In genomic region chr9:72139233-72139632, GRCh38 we compare ENCODE assay signal across 22 cellular contexts. TPM values are rescaled to one million over a fixed set of nuclear protein-coding genes. Genes with fewer than 3 reads are reported as not detected.
DNase-seq lines count a peak whose midpoint lies in the region; ATAC-seq, FAIRE-seq and TF ChIP-seq lines count a peak whose summit lies in the region.
"Had no signal": no experiment of that assay in that cellular context is flagged by ENCODE, and none has a peak within 500 bp of the region (broad histone marks: within the 10 kb centered on the region; RNA-seq: fewer than 3 reads in every experiment).

No MANE protein-coding gene starts in this region.

- no peaks in the 10 kb centered on the region for H3K9me2 ChIP-seq in PC-9 (ENCODE audit: insufficient read depth)

- TF ChIP-seq CTCF in PC-9 (conservative IDR thresholded peaks at IDR 0.05) = no peak
- TF ChIP-seq CTCF in foreskin keratinocyte (conservative IDR thresholded peaks at IDR 0.05) = no peak
- no peak for TF ChIP-seq CTCF in type B pancreatic cell (conservative IDR thresholded peaks at IDR 0.05)

- H3K27ac ChIP-seq in PC-9 = peak overlapping the region; percentile 81
- H3K27ac ChIP-seq in foreskin keratinocyte = no peak overlapping the region

- H3K4me3 ChIP-seq in PC-9 = no peak overlapping the region
- H3K4me3 ChIP-seq: MG63 had no signal

- H3K4me1 ChIP-seq in PC-9 (replicated peaks; ENCODE audit: insufficient read depth) (peaks cover 32% of the 10 kb centered on the region), foreskin keratinocyte (peaks cover 22% of the 10 kb centered on the region)

- ATAC-seq in foreskin keratinocyte (peak; percentile 70), GM18858 (IDR thresholded peaks at IDR 0.05; ENCODE audit: unreplicated experiment) (no peak)
- ATAC-seq in activated CD4-positive, alpha-beta T cell treated with anti-CD3 and anti-CD28 coated beads for 36 hours = no peak

- H3K36me3 Mint-ChIP-seq in type B pancreatic cell = peaks cover 3% of the 10 kb centered on the region
- no peaks in the 10 kb centered on the region for H3K36me3 Mint-ChIP-seq in activated CD4-positive, alpha-beta T cell treated with anti-CD3 and anti-CD28 coated beads for 36 hours (ENCODE audit: low read depth)
- H3K36me3 Mint-ChIP-seq: CD4-positive, CD25-positive, alpha-beta regulatory T cell; IgD-negative memory B cell had no signal

- no peaks in the 10 kb centered on the region for H3K27me3 ChIP-seq in PC-9 (ENCODE audit: insufficient read depth, low read depth)
- H3K27me3 ChIP-seq in foreskin keratinocyte = no peaks in the 10 kb centered on the region
- H3K27me3 ChIP-seq: MG63 had no signal

- peaks cover 6% of the 10 kb centered on the region; the same call in 1 of the 2 replicates for H3K9me3 ChIP-seq in PC-9 (ENCODE audit: insufficient read depth, low read depth)
- H3K9me3 ChIP-seq: MG63 had no signal

- no peaks in the 10 kb centered on the region for H3K4me1 Mint-ChIP-seq in type B pancreatic cell (ENCODE audit: unreplicated experiment)
- H3K4me1 Mint-ChIP-seq in activated CD4-positive, alpha-beta T cell treated with anti-CD3 and anti-CD28 coated beads for 36 hours = no peaks in the 10 kb centered on the region
- H3K4me1 Mint-ChIP-seq: CD4-positive, CD25-positive, alpha-beta regulatory T cell; IgD-negative memory B cell had no signal

- no peaks in the 10 kb centered on the region for H3K27me3 Mint-ChIP-seq in type B pancreatic cell
- peaks cover 11% of the 10 kb centered on the region for H3K27me3 Mint-ChIP-seq in activated CD4-positive, alpha-beta T cell treated with anti-CD3 and anti-CD28 coated beads for 36 hours

- DNase-seq in HT1080 (ENCODE audit: low read depth) (peak; percentile 54), PC-9 (peak in 1 of 2 experiments; percentile 88), foreskin keratinocyte (peak in 1 of 2 donors; percentile 43), type B pancreatic cell (ENCODE audit: extremely low spot score, unreplicated experiment) (no peak), GM19239 (ENCODE audit: insufficient read length, low spot score) (no peak)
- DNase-seq in activated CD4-positive, alpha-beta T cell treated with anti-CD3 and anti-CD28 coated beads for 36 hours = no peak
- DNase-seq: CD4-positive, CD25-positive, alpha-beta regulatory T cell; DMS153; GDM1; Karpas-422; MG63; NCI-H1417 treated with DMSO at 0.1 percent for 48 hours; NCI-H1930; NCI-H2227 treated with DMSO at 0.1 percent for 48 hours; SHP77 had no signal

- no peaks in the 10 kb centered on the region for H3K79me2 ChIP-seq in PC-9 (ENCODE audit: low read depth)

- peak overlapping the region; percentile 53 for H3K27ac Mint-ChIP-seq in type B pancreatic cell
- H3K27ac Mint-ChIP-seq in activated CD4-positive, alpha-beta T cell treated with anti-CD3 and anti-CD28 coated beads for 36 hours = no peak overlapping the region
- H3K27ac Mint-ChIP-seq: CD4-positive, CD25-positive, alpha-beta regulatory T cell; IgD-negative memory B cell had no signal

- H2AFZ ChIP-seq in PC-9 = no peak overlapping the region

- H3K36me3 ChIP-seq in PC-9 (ENCODE audit: low read depth) = no peaks in the 10 kb centered on the region
- H3K36me3 ChIP-seq: MG63 had no signal

- H4K20me1 ChIP-seq in PC-9 (ENCODE audit: insufficient read depth) = no peaks in the 10 kb centered on the region

- intact Hi-C loops in PC-9 (cut with micrococcal nuclease; ENCODE audit: unreplicated experiment) = loop anchor here (1.0 kb wide), 2 partner anchors 8 to 9 kb away; no protein-coding TSS in a partner anchor
- intact Hi-C loops in activated CD4-positive, alpha-beta T cell treated with anti-CD3 and anti-CD28 coated beads for 36 hours (cut with DNase I, micrococcal nuclease) = no loop called here

- peak overlapping the region; percentile 52 for H3K4me2 ChIP-seq in PC-9

- POLR2A ChIA-PET in PC-9 (lab: Charles Lee; ENCODE audit: unreplicated experiment) = interaction anchor here (0.5 to 0.7 kb wide), 5 partner anchors 92 to 1038 kb away, joined by 3 to 7 read pairs (median 3); no protein-coding TSS in a partner anchor
- POLR2A ChIA-PET in activated CD4-positive, alpha-beta T cell treated with anti-CD3 and anti-CD28 coated beads for 36 hours (lab: Charles Lee) = no interaction called here

- H3K4me3 Mint-ChIP-seq in type B pancreatic cell = no peak overlapping the region
- no peak overlapping the region for H3K4me3 Mint-ChIP-seq in activated CD4-positive, alpha-beta T cell treated with anti-CD3 and anti-CD28 coated beads for 36 hours
- H3K4me3 Mint-ChIP-seq: CD4-positive, CD25-positive, alpha-beta regulatory T cell; IgD-negative memory B cell had no signal

- H3F3A ChIP-seq in PC-9 (ENCODE audit: insufficient read depth, low read depth) = peaks cover 12% of the 10 kb centered on the region; the same call in 1 of the 2 replicates

- BruUV-seq in PC-9 (replicated peaks; lab: Mats Ljungman, UMichigan) = no TSS peak

- FAIRE-seq in GM19239 (lab: Jason Lieb, UNC) = no peak
- FAIRE-seq: GM18507, H1 had no signal

- CTCF ChIA-PET in PC-9 (lab: Charles Lee) = interaction anchor here (1.0 kb wide), 1 partner anchor 100 kb away, joined by 3 read pairs; no protein-coding TSS in a partner anchor
- CTCF ChIA-PET in activated CD4-positive, alpha-beta T cell treated with anti-CD3 and anti-CD28 coated beads for 36 hours (lab: Charles Lee) = no interaction called here

- no peaks in the 10 kb centered on the region for H3K9me3 Mint-ChIP-seq in type B pancreatic cell
- no peaks in the 10 kb centered on the region for H3K9me3 Mint-ChIP-seq in activated CD4-positive, alpha-beta T cell treated with anti-CD3 and anti-CD28 coated beads for 36 hours (ENCODE audit: low read depth)
- H3K9me3 Mint-ChIP-seq: IgD-negative memory B cell had no signal

RNA-seq across cellular contexts. Expression of gene GDA, which starts 10.0 kb away (rescaled TPM):
- not detected in 2 replicates for total RNA-seq in HT1080 (2014; rRNA removed; shearing (Covaris generic))
- 0.05 TPM in 1 of 2 replicates, not detected in the other for polyA plus RNA-seq in HT1080 (2015; cell fraction: cytosol; rRNA removed)
- polyA plus RNA-seq in HT1080 (2015; cell fraction: nucleus; rRNA removed) = not detected in 2 replicates
- total RNA-seq in PC-9 (2021) = 98.1 and 142 TPM in 2 replicates
- 0.46 and 1.2 TPM in 2 replicates for total RNA-seq in foreskin keratinocyte
- 0.49 and 0.68 TPM in 2 replicates for polyA plus RNA-seq in foreskin keratinocyte
- 8.0 and 13.4 TPM in 2 replicates for total RNA-seq in type B pancreatic cell (ENCODE audit: low replicate concordance)
- not detected for total RNA-seq in activated CD4-positive, alpha-beta T cell treated with anti-CD3 and anti-CD28 coated beads for 36 hours
- total RNA-seq: A673; CD4-positive, CD25-positive, alpha-beta regulatory T cell; OCI-LY7 had no signal
- polyA plus RNA-seq: BJ; CD4-positive, CD25-positive, alpha-beta regulatory T cell; IgD-negative memory B cell had no signal
